In the genomic region with DNA sequence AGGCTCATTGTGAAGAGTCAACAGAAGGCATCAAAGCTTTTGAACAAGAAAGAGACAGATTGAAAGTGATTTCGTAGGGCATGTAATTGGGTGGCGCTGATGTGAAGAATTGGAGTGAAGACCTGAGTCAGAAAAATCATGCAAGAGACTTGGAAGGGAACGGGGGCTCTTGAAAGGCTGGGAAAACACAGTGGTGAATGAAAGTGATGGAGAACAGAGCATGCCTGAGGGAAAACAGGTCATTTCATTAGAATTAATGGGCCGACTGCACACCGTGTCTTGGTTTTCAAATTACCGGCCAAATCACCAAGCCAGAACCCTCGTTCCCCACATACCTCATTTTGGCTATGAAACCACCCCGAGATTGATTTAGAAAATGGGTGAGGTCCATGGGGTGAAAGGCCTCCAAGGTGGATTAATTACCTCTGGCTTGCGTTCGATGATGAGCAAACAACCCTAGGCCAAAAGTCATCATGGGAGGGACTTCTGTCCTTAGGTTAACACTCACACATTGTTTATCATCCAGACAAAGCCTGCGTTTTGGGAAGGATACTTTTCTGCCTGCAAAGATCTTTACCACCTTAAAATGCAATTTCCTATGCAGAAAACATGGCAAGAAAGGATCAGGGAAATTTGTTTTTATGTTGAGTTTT, we compare ENCODE assay signal across 19 cellular contexts. TPM values are rescaled to one million over a fixed set of nuclear protein-coding genes. Genes with fewer than 3 reads are reported as not detected.
DNase-seq lines count a peak whose midpoint lies in the region; ATAC-seq and TF ChIP-seq lines count a peak whose summit lies in the region.
"Had no signal": no experiment of that assay in that cellular context is flagged by ENCODE, and none has a peak within 500 bp of the region (broad histone marks: within the 10 kb centered on the region; RNA-seq: fewer than 3 reads in every experiment).

No MANE protein-coding gene starts in this region.

- no peak for ATAC-seq in HG02763 (IDR thresholded peaks at IDR 0.05; ENCODE audit: unreplicated experiment)
- ATAC-seq: GM23338, HCT116 had no signal

- DNase-seq in NCI-H2171 treated with DMSO at 0.1 percent for 48 hours (lab: John Stamatoyannopoulos, UW) (peak; percentile 6), NCI-H2171 (lab: John Stamatoyannopoulos, UW) (no peak), left kidney (ENCODE audit: low read depth, low spot score) (peak; percentile 59), progenitor cell of endocrine pancreas (ENCODE audit: low spot score, unreplicated experiment) (no peak), HUDEP-2 (lab: John Stamatoyannopoulos, UW; ENCODE audit: unreplicated experiment in 76 of 76) (no peak)
- DNase-seq in activated effector memory CD4-positive, alpha-beta T cell treated with anti-CD3 and anti-CD28 coated beads, Interleukin-2, amount 50 U/mL, for 16 hours: no peak
- DNase-seq: CD4-positive, alpha-beta T cell; CD8-positive, alpha-beta memory T cell; DMS 273 treated with DMSO at 0.1 percent for 48 hours; DMS79; EL; GF-D8; H9 had no signal

- H3K4me1 Mint-ChIP-seq in progenitor cell of endocrine pancreas (ENCODE audit: low read depth): peaks cover 27% of the 10 kb centered on the region
- H3K4me1 Mint-ChIP-seq: B cell; CD14-positive monocyte; CD8-positive, alpha-beta memory T cell had no signal

- no peak for TF ChIP-seq CTCF in progenitor cell of endocrine pancreas (IDR thresholded peaks at IDR 0.05; ENCODE audit: unreplicated experiment)

- H3K36me3 Mint-ChIP-seq in progenitor cell of endocrine pancreas (ENCODE audit: insufficient read depth): no peaks in the 10 kb centered on the region
- H3K36me3 Mint-ChIP-seq: CD14-positive monocyte had no signal

- H3K27ac Mint-ChIP-seq in progenitor cell of endocrine pancreas: peak overlapping the region; percentile 53
- H3K27ac Mint-ChIP-seq: B cell; CD14-positive monocyte; CD4-positive, alpha-beta T cell; CD8-positive, alpha-beta memory T cell; GM23338; H9 had no signal

- no peaks in the 10 kb centered on the region for H3K9me3 Mint-ChIP-seq in progenitor cell of endocrine pancreas (ENCODE audit: low read depth)
- H3K9me3 Mint-ChIP-seq: CD4-positive, alpha-beta T cell; CD8-positive, alpha-beta memory T cell; GM23338; H9 had no signal

- no peaks in the 10 kb centered on the region for H3K27me3 Mint-ChIP-seq in progenitor cell of endocrine pancreas
- H3K27me3 Mint-ChIP-seq: CD4-positive, alpha-beta T cell had no signal

- no peak overlapping the region for H3K4me3 Mint-ChIP-seq in progenitor cell of endocrine pancreas (ENCODE audit: low read depth)
- H3K4me3 Mint-ChIP-seq: B cell; CD14-positive monocyte; CD4-positive, alpha-beta T cell; CD8-positive, alpha-beta memory T cell; GM23338; H9 had no signal

RNA-seq across cellular contexts. Expression of gene GALR1, which starts 48.4 kb away (rescaled TPM):
- 2.9 and 4.0 TPM in 2 replicates for total RNA-seq in progenitor cell of endocrine pancreas
- total RNA-seq: B cell; CD4-positive, alpha-beta T cell; CD8-positive, alpha-beta memory T cell; G401 had no signal

Comparison
In these comparisons a context has a peak if more than half of its experiments do, and no peak if none do; other contexts are left out.
1. DNase-seq: peak in NCI-H2171 treated with DMSO at 0.1 percent for 48 hours (single experiment) and left kidney (single experiment); none in NCI-H2171 (single experiment), progenitor cell of endocrine pancreas (single experiment), activated effector memory CD4-positive, alpha-beta T cell treated with anti-CD3 and anti-CD28 coated beads, Interleukin-2, amount 50 U/mL, for 16 hours (single experiment) and HUDEP-2 (0 of 76).